ENCODE assay signal across 22 cellular contexts in the genomic region with DNA sequence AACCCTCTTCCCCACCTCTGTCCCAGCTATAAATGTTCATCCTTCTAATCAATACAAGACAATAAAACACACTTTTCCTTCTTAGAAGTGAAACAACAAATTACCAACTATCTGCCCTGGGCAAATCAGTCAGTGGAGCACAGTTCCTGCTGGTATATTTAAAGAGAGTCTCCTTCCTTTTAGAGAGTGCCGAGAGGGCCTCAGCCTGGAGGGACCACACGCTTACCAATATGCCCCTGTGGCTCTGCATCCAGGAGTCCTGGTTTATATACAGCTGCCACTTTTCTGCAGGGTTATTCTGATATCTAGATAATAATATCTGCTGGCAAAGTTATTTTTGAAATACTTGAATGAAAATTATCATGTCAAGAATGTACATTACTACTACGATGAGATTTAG.
DNase-seq lines count a peak whose midpoint lies in the region; ATAC-seq, FAIRE-seq and TF ChIP-seq lines count a peak whose summit lies in the region.
"Had no signal": no experiment of that assay in that cellular context is flagged by ENCODE, and none has a peak within 500 bp of the region (broad histone marks: within the 10 kb centered on the region; RNA-seq: fewer than 3 reads in every experiment).

No MANE protein-coding gene starts in this region.

- 97% methylated on average over 3 of the region's 3 CpGs for WGBS in esophagus muscularis mucosa

- DNase-seq in GM19239 (ENCODE audit: insufficient read length, low spot score) (no peak), esophagus muscularis mucosa (ENCODE audit: extremely low spot score) (peak; percentile 62), HuH-7 (ENCODE audit: low spot score) (no peak), SHP77 (lab: John Stamatoyannopoulos, UW) (no peak)
- no peak for DNase-seq in stimulated activated naive B cell treated with anti-CD40 and anti-IgM and Interleukin-4, amounts not matched to agents 10 μg/mL and 1 μg/mL and 100 μg/mL, for 72 hours
- no peak for DNase-seq in CD4-positive, alpha-beta T cell
- DNase-seq: 8988T; ACHN; BE2C; C1 segment of cervical spinal cord; Caco-2; Calu3; CD4-positive, CD25-positive, alpha-beta regulatory T cell; CD8-positive, alpha-beta T cell; DMS79 treated with DMSO at 0.1 percent for 48 hours; GF-D8 had no signal

- peak overlapping the region in 10 of 11 experiments; percentile 10 to 79 (median 64); a peak in 17 of 22 replicates for H3K4me2 ChIP-seq in BLaER1 treated with 17β-estradiol and CSF1 and Interleukin-3, amounts not matched to agents 10 nM and 100 nM

- no peak for TF ChIP-seq POLR2A in esophagus muscularis mucosa (IDR thresholded peaks at IDR 0.05; ENCODE audit: low read depth)

- CTCF ChIA-PET in CD4-positive, alpha-beta T cell (lab: Charles Lee) = no interaction called here

- no peak for TF ChIP-seq EP300 in esophagus muscularis mucosa (IDR thresholded peaks at IDR 0.05)

- H3K27ac ChIP-seq in BLaER1 treated with 17β-estradiol and CSF1 and Interleukin-3, amounts not matched to agents 10 nM and 100 nM = peak overlapping the region in 5 of 11 experiments; percentile 11 to 53 (median 35); a peak in 8 of 22 replicates
- H3K27ac ChIP-seq in esophagus muscularis mucosa (replicated peaks in 1 of 4) = no peak overlapping the region
- H3K27ac ChIP-seq in CD4-positive, alpha-beta T cell (ENCODE audit: low read depth, low read length) = no peak overlapping the region

- POLR2A ChIA-PET in CD4-positive, alpha-beta T cell (lab: Charles Lee) = no interaction called here

- peak overlapping the region in 2 of 11 experiments; percentile 3 to 17; a peak in 1 of 22 replicates for H3K9ac ChIP-seq in BLaER1 treated with 17β-estradiol and CSF1 and Interleukin-3, amounts not matched to agents 10 nM and 100 nM

- intact Hi-C loops in esophagus muscularis mucosa (cut with DNase I) = no loop called here
- intact Hi-C loops in CD4-positive, alpha-beta T cell (cut with DNase I, micrococcal nuclease) = loop anchor here in 1 of 2 experiments (10.0 kb wide), 1 partner anchor 705 kb away; no protein-coding TSS in a partner anchor

- H3K36me3 ChIP-seq in BLaER1 treated with 17β-estradiol and CSF1 and Interleukin-3, amounts not matched to agents 10 nM and 100 nM = no peaks in the 10 kb centered on the region
- no peaks in the 10 kb centered on the region for H3K36me3 ChIP-seq in esophagus muscularis mucosa
- H3K36me3 ChIP-seq: BE2C had no signal

- peaks cover 17 to 30% of the 10 kb centered on the region in 2 donors for H3K4me1 Mint-ChIP-seq in stimulated activated naive B cell treated with anti-CD40 and anti-IgM and Interleukin-4, amounts not matched to agents 10 μg/mL and 1 μg/mL and 100 μg/mL, for 72 hours
- no peaks in the 10 kb centered on the region for H3K4me1 Mint-ChIP-seq in CD4-positive, alpha-beta T cell (ENCODE audit: low read depth)
- H3K4me1 Mint-ChIP-seq: CD14-positive monocyte had no signal

- no peaks in the 10 kb centered on the region for H4K20me1 ChIP-seq in BLaER1 treated with 17β-estradiol and CSF1 and Interleukin-3, amounts not matched to agents 10 nM and 100 nM

- peak; percentile 39 to 54 for ATAC-seq in stimulated activated naive B cell treated with anti-CD40 and anti-IgM and Interleukin-4, amounts not matched to agents 10 μg/mL and 1 μg/mL and 100 μg/mL, for 72 hours (replicated peaks)
- ATAC-seq in HG02840 (IDR thresholded peaks at IDR 0.05; ENCODE audit: low FRiP score, unreplicated experiment) = no peak
- ATAC-seq in CD4-positive, alpha-beta T cell (ENCODE audit: poor library complexity) = no peak
- ATAC-seq: CD8-positive, alpha-beta T cell had no signal

- no peak overlapping the region for H3K27ac Mint-ChIP-seq in stimulated activated naive B cell treated with anti-CD40 and anti-IgM and Interleukin-4, amounts not matched to agents 10 μg/mL and 1 μg/mL and 100 μg/mL, for 72 hours
- no peak overlapping the region for H3K27ac Mint-ChIP-seq in CD4-positive, alpha-beta T cell
- H3K27ac Mint-ChIP-seq: CD14-positive monocyte; CD4-positive, CD25-positive, alpha-beta regulatory T cell; CD8-positive, alpha-beta T cell had no signal

- no peaks in the 10 kb centered on the region for H3K9me3 ChIP-seq in BLaER1 treated with 17β-estradiol and CSF1 and Interleukin-3, amounts not matched to agents 10 nM and 100 nM (replicated peaks in 1 of 11)
- no peaks in the 10 kb centered on the region for H3K9me3 ChIP-seq in esophagus muscularis mucosa
- H3K9me3 ChIP-seq in CD4-positive, alpha-beta T cell (ENCODE audit: control insufficient read depth, low read length) = no peaks in the 10 kb centered on the region
- H3K9me3 ChIP-seq: BE2C, Caco-2 had no signal

- no peaks in the 10 kb centered on the region for H3K9me3 Mint-ChIP-seq in stimulated activated naive B cell treated with anti-CD40 and anti-IgM and Interleukin-4, amounts not matched to agents 10 μg/mL and 1 μg/mL and 100 μg/mL, for 72 hours
- no peaks in the 10 kb centered on the region for H3K9me3 Mint-ChIP-seq in CD4-positive, alpha-beta T cell
- H3K9me3 Mint-ChIP-seq: CD8-positive, alpha-beta T cell had no signal

- peak overlapping the region in 1 of 2 donors; percentile 16 for H3K4me3 Mint-ChIP-seq in stimulated activated naive B cell treated with anti-CD40 and anti-IgM and Interleukin-4, amounts not matched to agents 10 μg/mL and 1 μg/mL and 100 μg/mL, for 72 hours
- H3K4me3 Mint-ChIP-seq in CD4-positive, alpha-beta T cell = no peak overlapping the region
- H3K4me3 Mint-ChIP-seq: CD14-positive monocyte; CD4-positive, CD25-positive, alpha-beta regulatory T cell; CD8-positive, alpha-beta T cell had no signal

- H3K4me3 ChIP-seq in BLaER1 treated with 17β-estradiol and CSF1 and Interleukin-3, amounts not matched to agents 10 nM and 100 nM = peak overlapping the region in 1 of 10 experiments; percentile 14; a peak in 2 of 20 replicates
- no peak overlapping the region for H3K4me3 ChIP-seq in esophagus muscularis mucosa

- FAIRE-seq in GM19239 (lab: Jason Lieb, UNC) = peak; percentile 54
- FAIRE-seq: A204.1, D721Med, G401.6 had no signal

- no peak for TF ChIP-seq CTCF in esophagus muscularis mucosa (IDR thresholded peaks at IDR 0.05)
- TF ChIP-seq CTCF in CD4-positive, alpha-beta T cell (IDR thresholded peaks at IDR 0.05) = no peak

- peaks cover 7 to 38% (median 25%) of the 10 kb centered on the region in 10 experiments; a peak in 17 of 20 replicates for H3K4me1 ChIP-seq in BLaER1 treated with 17β-estradiol and CSF1 and Interleukin-3, amounts not matched to agents 10 nM and 100 nM
- no peaks in the 10 kb centered on the region for H3K4me1 ChIP-seq in esophagus muscularis mucosa
- H3K4me1 ChIP-seq: BE2C, Caco-2 had no signal

- H3K27me3 ChIP-seq in BLaER1 treated with 17β-estradiol and CSF1 and Interleukin-3, amounts not matched to agents 10 nM and 100 nM = no peaks in the 10 kb centered on the region
- H3K27me3 ChIP-seq in esophagus muscularis mucosa = no peaks in the 10 kb centered on the region
- no peaks in the 10 kb centered on the region for H3K27me3 ChIP-seq in CD4-positive, alpha-beta T cell (ENCODE audit: control insufficient read depth, insufficient read depth, low read length)
- H3K27me3 ChIP-seq: BE2C had no signal

- H3K36me3 Mint-ChIP-seq in stimulated activated naive B cell treated with anti-CD40 and anti-IgM and Interleukin-4, amounts not matched to agents 10 μg/mL and 1 μg/mL and 100 μg/mL, for 72 hours = no peaks in the 10 kb centered on the region
- H3K36me3 Mint-ChIP-seq in CD4-positive, alpha-beta T cell (ENCODE audit: low read depth) = no peaks in the 10 kb centered on the region
- H3K36me3 Mint-ChIP-seq: CD14-positive monocyte; CD4-positive, CD25-positive, alpha-beta regulatory T cell; CD8-positive, alpha-beta T cell had no signal

- no peaks in the 10 kb centered on the region for H3K27me3 Mint-ChIP-seq in stimulated activated naive B cell treated with anti-CD40 and anti-IgM and Interleukin-4, amounts not matched to agents 10 μg/mL and 1 μg/mL and 100 μg/mL, for 72 hours
- no peaks in the 10 kb centered on the region for H3K27me3 Mint-ChIP-seq in CD4-positive, alpha-beta T cell
- H3K27me3 Mint-ChIP-seq: CD4-positive, CD25-positive, alpha-beta regulatory T cell had no signal

Comparison
In these comparisons a context has a peak if more than half of its experiments do, and no peak if none do; other contexts are left out.
1. ATAC-seq: peak in stimulated activated naive B cell treated with anti-CD40 and anti-IgM and Interleukin-4, amounts not matched to agents 10 μg/mL and 1 μg/mL and 100 μg/mL, for 72 hours (2 of 2); none in HG02840 (single experiment) and CD4-positive, alpha-beta T cell (single experiment).